21 cellular contexts compared by ENCODE assay signal in the genomic region with DNA sequence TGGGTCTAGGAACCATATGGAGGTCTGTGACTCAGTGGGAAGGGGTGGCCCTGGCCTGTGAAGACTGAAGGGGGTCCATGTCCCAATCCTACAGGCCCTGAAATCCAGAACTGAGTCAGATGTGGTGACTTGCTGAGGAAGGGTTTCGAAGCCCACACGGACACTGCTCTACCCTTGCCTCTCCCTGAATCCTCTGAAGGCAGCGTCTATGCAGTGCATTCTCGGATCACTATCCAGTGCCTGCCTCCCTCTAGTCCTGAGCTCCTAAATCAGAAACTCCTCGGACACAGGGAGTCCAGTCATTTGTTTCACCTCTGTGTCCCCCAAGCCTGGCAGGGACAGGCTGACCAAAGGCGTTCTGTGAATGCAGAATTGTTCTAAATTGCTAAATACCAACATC. TPM values are rescaled to one million over a fixed set of nuclear protein-coding genes. Genes with fewer than 3 reads are reported as not detected.
DNase-seq lines count a peak whose midpoint lies in the region; ATAC-seq and TF ChIP-seq lines count a peak whose summit lies in the region.
"Had no signal": no experiment of that assay in that cellular context is flagged by ENCODE, and none has a peak within 500 bp of the region (broad histone marks: within the 10 kb centered on the region; RNA-seq: fewer than 3 reads in every experiment).

No MANE protein-coding gene starts in this region.

- H3K27me3 Mint-ChIP-seq in stimulated activated memory B cell treated with anti-CD40 and anti-IgM and Interleukin-4, amounts not matched to agents 10 μg/mL and 1 μg/mL and 100 μg/mL, for 72 hours = peaks cover 37% of the 10 kb centered on the region

- DNase-seq in cardiac septum (ENCODE audit: low spot score) = peak; percentile 12
- DNase-seq in heart right ventricle = no peak
- peak; percentile 31 for DNase-seq in ecto neural progenitor cell (ENCODE audit: low spot score)
- no peak for DNase-seq in COR-L47 (lab: John Stamatoyannopoulos, UW)
- DNase-seq: 8988T; ACHN; AML-193; BE2C; Calu3; CD4-positive, alpha-beta T cell; CD8-positive, alpha-beta memory T cell; DMS153; DND-41; GM23248; HFFc6 had no signal

- TF ChIP-seq CTCF in heart right ventricle (IDR thresholded peaks at IDR 0.05) = no peak

- ATAC-seq in heart right ventricle = no peak
- peak; percentile 9 for ATAC-seq in stimulated activated memory B cell treated with anti-CD40 and anti-IgM and Interleukin-4, amounts not matched to agents 10 μg/mL and 1 μg/mL and 100 μg/mL, for 72 hours
- no peak for ATAC-seq in HG03159 (IDR thresholded peaks at IDR 0.05; ENCODE audit: unreplicated experiment)
- ATAC-seq: A549 had no signal

- no peak overlapping the region for H3K4me3 Mint-ChIP-seq in stimulated activated memory B cell treated with anti-CD40 and anti-IgM and Interleukin-4, amounts not matched to agents 10 μg/mL and 1 μg/mL and 100 μg/mL, for 72 hours
- H3K4me3 Mint-ChIP-seq: CD14-positive monocyte; CD4-positive, alpha-beta T cell; CD8-positive, alpha-beta memory T cell; HFFc6 had no signal

- H3K9me3 ChIP-seq in heart right ventricle = no peaks in the 10 kb centered on the region
- H3K9me3 ChIP-seq: A549; BE2C; BLaER1 treated with 17β-estradiol and CSF1 and Interleukin-3, amounts not matched to agents 10 nM and 100 nM; HAP-1 had no signal

- no peaks in the 10 kb centered on the region for H3K9me3 Mint-ChIP-seq in stimulated activated memory B cell treated with anti-CD40 and anti-IgM and Interleukin-4, amounts not matched to agents 10 μg/mL and 1 μg/mL and 100 μg/mL, for 72 hours
- H3K9me3 Mint-ChIP-seq: CD14-positive monocyte; CD4-positive, alpha-beta T cell; CD8-positive, alpha-beta memory T cell; HFFc6 had no signal

- peaks cover 0 to 8% (median 0%) of the 10 kb centered on the region in 9 donors for H3K4me1 ChIP-seq in heart right ventricle
- H3K4me1 ChIP-seq: A549, BE2C, HAP-1 had no signal

- H3K36me3 Mint-ChIP-seq in stimulated activated memory B cell treated with anti-CD40 and anti-IgM and Interleukin-4, amounts not matched to agents 10 μg/mL and 1 μg/mL and 100 μg/mL, for 72 hours = no peaks in the 10 kb centered on the region
- H3K36me3 Mint-ChIP-seq: CD14-positive monocyte; CD8-positive, alpha-beta memory T cell had no signal

- no peak overlapping the region for H3K4me3 ChIP-seq in heart right ventricle
- H3K4me3 ChIP-seq: A549; BLaER1 treated with 17β-estradiol and CSF1 and Interleukin-3, amounts not matched to agents 10 nM and 100 nM; GM23248; HAP-1 had no signal

- no peak overlapping the region for H3K27ac ChIP-seq in heart right ventricle
- H3K27ac ChIP-seq: A549; BLaER1 treated with 17β-estradiol and CSF1 and Interleukin-3, amounts not matched to agents 10 nM and 100 nM; GM23248 had no signal

- H3K36me3 ChIP-seq in heart right ventricle = no peaks in the 10 kb centered on the region
- H3K36me3 ChIP-seq: BE2C; BLaER1 treated with 17β-estradiol and CSF1 and Interleukin-3, amounts not matched to agents 10 nM and 100 nM; HAP-1 had no signal

- H3K27me3 ChIP-seq in heart right ventricle = no peaks in the 10 kb centered on the region
- H3K27me3 ChIP-seq: BE2C; BLaER1 treated with 17β-estradiol and CSF1 and Interleukin-3, amounts not matched to agents 10 nM and 100 nM had no signal

- intact Hi-C loops in cardiac septum (cut with DNase I) (no loop called here), heart right ventricle (cut with DNase I) (no loop called here)

- peaks cover 5% of the 10 kb centered on the region for H3K4me1 Mint-ChIP-seq in stimulated activated memory B cell treated with anti-CD40 and anti-IgM and Interleukin-4, amounts not matched to agents 10 μg/mL and 1 μg/mL and 100 μg/mL, for 72 hours
- H3K4me1 Mint-ChIP-seq: CD8-positive, alpha-beta memory T cell had no signal

- no peak overlapping the region for H3K27ac Mint-ChIP-seq in stimulated activated memory B cell treated with anti-CD40 and anti-IgM and Interleukin-4, amounts not matched to agents 10 μg/mL and 1 μg/mL and 100 μg/mL, for 72 hours
- H3K27ac Mint-ChIP-seq: CD14-positive monocyte; CD4-positive, alpha-beta T cell; CD8-positive, alpha-beta memory T cell; HFFc6 had no signal

- WGBS in heart right ventricle, 2 donors = 94 to 96% methylated on average over 6 of the region's 6 CpGs

RNA-seq across cellular contexts. Expression of a gene that starts 25.4 kb away (rescaled TPM):
- total RNA-seq in cardiac septum (not detected), heart right ventricle (under 1 TPM in 2 of 10 donors, not detected in 8; 0.17 to 0.22 TPM)
- not detected for polyA plus RNA-seq in heart right ventricle
- total RNA-seq: Calu3; CD4-positive, alpha-beta T cell; CD8-positive, alpha-beta memory T cell; GM23248; HFFc6 had no signal
- polyA plus RNA-seq: A549; CD14-positive monocyte; CD8-positive, alpha-beta memory T cell; GM23248 had no signal

Comparison
In these comparisons a context has a peak if more than half of its experiments do, and no peak if none do; other contexts are left out.
1. DNase-seq: peak in cardiac septum (single experiment) and ecto neural progenitor cell (single experiment); none in heart right ventricle (0 of 2) and COR-L47 (single experiment).